In genomic region chr5:134877159-134877558, GRCh38 we compare ENCODE assay signal across 9 cellular contexts. TPM values are rescaled to one million over a fixed set of nuclear protein-coding genes. Genes with fewer than 3 reads are reported as not detected.
DNase-seq lines count a peak whose midpoint lies in the region; ATAC-seq and TF ChIP-seq lines count a peak whose summit lies in the region.
"Had no signal": no experiment of that assay in that cellular context is flagged by ENCODE, and none has a peak within 500 bp of the region (broad histone marks: within the 10 kb centered on the region; RNA-seq: fewer than 3 reads in every experiment).

No MANE protein-coding gene starts in this region.

- H3K27me3 Mint-ChIP-seq in CD14-positive monocyte (ENCODE audit: low read depth in 3 of 3): peaks cover 0 to 2% (median 0%) of the 10 kb centered on the region in 3 donors
- no peaks in the 10 kb centered on the region for H3K27me3 Mint-ChIP-seq in activated naive CD8-positive, alpha-beta T cell treated with anti-CD3 and anti-CD28 coated beads, Interleukin-2, amount 10 ng/mL, durations not matched to agents 7 days and 5 days

- H3K9me3 Mint-ChIP-seq in CD14-positive monocyte: peaks cover 0 to 3% (median 0%) of the 10 kb centered on the region in 7 donors
- H3K9me3 Mint-ChIP-seq in activated naive CD8-positive, alpha-beta T cell treated with anti-CD3 and anti-CD28 coated beads, Interleukin-2, amount 10 ng/mL, durations not matched to agents 7 days and 5 days: no peaks in the 10 kb centered on the region

- peaks cover 8% of the 10 kb centered on the region for H3K4me1 ChIP-seq in osteoblast (ENCODE audit: insufficient read depth, low read length)

- H3K4me2 ChIP-seq in osteoblast (ENCODE audit: insufficient read depth, low read length): no peak overlapping the region

- POLR2A ChIA-PET in activated naive CD8-positive, alpha-beta T cell treated with anti-CD3 and anti-CD28 coated beads, Interleukin-2, amount 10 ng/mL, durations not matched to agents 7 days and 5 days (lab: Charles Lee): interaction anchor here (0.7 to 2.1 kb wide), 3 partner anchors 9 to 35 kb away, joined by 3 to 12 read pairs (median 7); partner anchors contain the start of gene PCBD2

- H4K20me1 ChIP-seq in osteoblast (ENCODE audit: insufficient read depth, low read length): peaks cover 12% of the 10 kb centered on the region

- TF ChIP-seq CTCF in CD14-positive monocyte (IDR thresholded peaks at IDR 0.05) (no peak), dorsolateral prefrontal cortex (IDR thresholded peaks at IDR 0.05 in 54 of 56, conservative IDR thresholded peaks at IDR 0.05 in 2 of 56; ENCODE audit: low read depth in 1 of 56, partially characterized antibody in 56 of 56) (no peak), osteoblast (IDR thresholded peaks at IDR 0.05; ENCODE audit: extremely low read depth, low read depth, low read length) (no peak)

- H3K36me3 Mint-ChIP-seq in CD14-positive monocyte: peaks cover 21 to 30% of the 10 kb centered on the region in 2 donors
- peaks cover 9% of the 10 kb centered on the region for H3K36me3 Mint-ChIP-seq in activated naive CD8-positive, alpha-beta T cell treated with anti-CD3 and anti-CD28 coated beads, Interleukin-2, amount 10 ng/mL, durations not matched to agents 7 days and 5 days

- peak; percentile 49 for ATAC-seq in GM18517 (IDR thresholded peaks at IDR 0.05; ENCODE audit: unreplicated experiment)
- peak; percentile 32 for ATAC-seq in HG03460 (IDR thresholded peaks at IDR 0.05; ENCODE audit: unreplicated experiment)
- peak; percentile 33 for ATAC-seq in activated naive CD8-positive, alpha-beta T cell treated with anti-CD3 and anti-CD28 coated beads, Interleukin-2, amount 10 ng/mL, durations not matched to agents 7 days and 5 days (ENCODE audit: low read depth)
- ATAC-seq: gastroesophageal sphincter had no signal

- H3K79me2 ChIP-seq in osteoblast (ENCODE audit: insufficient read depth, low read length): peaks cover 47% of the 10 kb centered on the region

- H2AFZ ChIP-seq in osteoblast (ENCODE audit: low read length): no peak overlapping the region

- H3K27ac Mint-ChIP-seq in CD14-positive monocyte: peak overlapping the region in 4 of 7 donors; percentile 4 to 35 (median 8)
- peak overlapping the region; percentile 86 for H3K27ac Mint-ChIP-seq in activated naive CD8-positive, alpha-beta T cell treated with anti-CD3 and anti-CD28 coated beads, Interleukin-2, amount 10 ng/mL, durations not matched to agents 7 days and 5 days

- no peak overlapping the region for H3K4me3 ChIP-seq in dorsolateral prefrontal cortex
- no peak overlapping the region for H3K4me3 ChIP-seq in osteoblast (ENCODE audit: insufficient read depth, low read length)
- H3K4me3 ChIP-seq: gastroesophageal sphincter had no signal

- H3K36me3 ChIP-seq in osteoblast (ENCODE audit: insufficient read depth, low read length): no peaks in the 10 kb centered on the region
- H3K36me3 ChIP-seq: gastroesophageal sphincter had no signal

- H3K4me1 Mint-ChIP-seq in CD14-positive monocyte: peaks cover 25% of the 10 kb centered on the region
- H3K4me1 Mint-ChIP-seq in activated naive CD8-positive, alpha-beta T cell treated with anti-CD3 and anti-CD28 coated beads, Interleukin-2, amount 10 ng/mL, durations not matched to agents 7 days and 5 days: peaks cover 32% of the 10 kb centered on the region

- intact Hi-C loops in CD14-positive monocyte (cut with micrococcal nuclease): no loop called here
- intact Hi-C loops in dorsolateral prefrontal cortex (cut with DNase I): loop anchor here in 1 of 2 donors (10.0 kb wide), 1 partner anchor 122 kb away; the partner anchor contains the start of gene DDX46

- H3K27me3 ChIP-seq in dorsolateral prefrontal cortex (no peaks in the 10 kb centered on the region), osteoblast (ENCODE audit: insufficient read depth, low read length) (no peaks in the 10 kb centered on the region)
- H3K27me3 ChIP-seq: gastroesophageal sphincter had no signal

- H3K9me3 ChIP-seq in osteoblast (ENCODE audit: low read depth, low read length): no peaks in the 10 kb centered on the region
- H3K9me3 ChIP-seq: gastroesophageal sphincter had no signal

- DNase-seq in CD14-positive monocyte (ENCODE audit: low spot score): no peak
- no peak for DNase-seq in activated naive CD8-positive, alpha-beta T cell treated with anti-CD3 and anti-CD28 coated beads, Interleukin-2, amount 10 ng/mL, durations not matched to agents 7 days and 5 days
- no peak for DNase-seq in NK-92 treated with Interleukin-12 subunit alpha and Interleukin-12 subunit beta, amount 100 ng/mL, for 24 hours (lab: John Stamatoyannopoulos, UW)
- no peak for DNase-seq in NCI-H1436 (lab: John Stamatoyannopoulos, UW)
- no peak for DNase-seq in dorsolateral prefrontal cortex
- no peak for DNase-seq in osteoblast (ENCODE audit: insufficient read length, low spot score, missing footprints)

- peak overlapping the region in 4 of 59 donors; percentile 10 to 100 (median 24) for H3K27ac ChIP-seq in dorsolateral prefrontal cortex
- H3K27ac ChIP-seq in osteoblast (ENCODE audit: low read depth, low read length): no peak overlapping the region

- H3K4me3 Mint-ChIP-seq in CD14-positive monocyte: no peak overlapping the region
- peak overlapping the region; percentile 92 for H3K4me3 Mint-ChIP-seq in activated naive CD8-positive, alpha-beta T cell treated with anti-CD3 and anti-CD28 coated beads, Interleukin-2, amount 10 ng/mL, durations not matched to agents 7 days and 5 days

RNA-seq across cellular contexts. Expression of gene TXNDC15, which starts 3.0 kb away (rescaled TPM):
- polyA plus RNA-seq in CD14-positive monocyte: 10 to 100 TPM; 24.1 to 28.0 TPM
- 10 to 100 TPM; 37.7 to 41.1 TPM for total RNA-seq in activated naive CD8-positive, alpha-beta T cell treated with anti-CD3 and anti-CD28 coated beads, Interleukin-2, amount 10 ng/mL, durations not matched to agents 7 days and 5 days
- total RNA-seq in dorsolateral prefrontal cortex: 10 to 100 TPM; 37.3 to 84.2 (median 60.4) TPM
- total RNA-seq in osteoblast: 87.2 and 91.1 TPM in 2 replicates

RNA-seq across cellular contexts. Expression of gene PCBD2, which starts 27.8 kb away (rescaled TPM):
- 10 to 100 TPM in 1 of 2 donors, 1 to 10 TPM in 1; 9.0 to 12.6 TPM for polyA plus RNA-seq in CD14-positive monocyte
- total RNA-seq in activated naive CD8-positive, alpha-beta T cell treated with anti-CD3 and anti-CD28 coated beads, Interleukin-2, amount 10 ng/mL, durations not matched to agents 7 days and 5 days: 10 to 100 TPM; 14.4 to 15.2 TPM
- total RNA-seq in dorsolateral prefrontal cortex (10 to 100 TPM in 53 of 120 experiments, 1 to 10 TPM in 67; 5.3 to 19.3 (median 9.8) TPM), osteoblast (4.7 and 6.5 TPM in 2 replicates)

RNA-seq across cellular contexts. Expression of gene C5orf24, which starts 31.4 kb away (rescaled TPM):
- 1 to 10 TPM; 5.6 to 6.6 TPM for polyA plus RNA-seq in CD14-positive monocyte
- total RNA-seq in activated naive CD8-positive, alpha-beta T cell treated with anti-CD3 and anti-CD28 coated beads, Interleukin-2, amount 10 ng/mL, durations not matched to agents 7 days and 5 days: 10 to 100 TPM; 32.4 to 37.0 TPM
- total RNA-seq in dorsolateral prefrontal cortex: 10 to 100 TPM; 38.2 to 79.3 (median 56.7) TPM
- 46.3 and 48.3 TPM in 2 replicates for total RNA-seq in osteoblast
